ENCODE assay signal across 8 cellular contexts in the genomic region with DNA sequence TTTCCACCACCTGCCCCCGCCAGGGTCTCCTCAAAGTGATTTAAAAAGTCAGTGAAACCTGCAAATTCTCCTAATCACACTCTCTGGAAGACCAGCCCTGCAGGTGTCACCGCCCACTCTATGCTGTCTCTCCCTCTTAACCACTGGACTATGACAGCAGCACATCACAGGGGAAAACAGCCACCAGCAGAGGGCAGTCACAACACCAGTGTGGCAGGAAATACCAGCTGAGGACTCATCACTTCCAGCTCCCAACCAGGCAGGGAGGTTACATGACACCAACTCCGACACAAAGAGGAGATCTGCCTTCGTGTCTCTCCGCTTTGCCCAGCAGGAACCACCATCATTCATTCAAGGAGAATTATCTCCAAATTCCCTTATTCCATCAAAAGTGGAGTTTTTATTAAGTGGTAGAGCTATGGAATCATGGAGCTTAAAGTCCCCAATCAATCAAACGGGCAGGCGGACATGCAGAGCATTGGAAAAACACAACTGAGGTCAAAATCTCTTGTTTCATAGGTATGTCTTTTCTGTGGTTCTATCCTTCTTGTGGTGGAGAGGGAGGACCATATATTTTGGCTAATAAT.
DNase-seq lines count a peak whose midpoint lies in the region; ATAC-seq and TF ChIP-seq lines count a peak whose summit lies in the region.

No MANE protein-coding gene starts in this region.

- H2AFZ ChIP-seq in parathyroid adenoma, result no peak overlapping the region

- 79 to 100% methylated on average over 2 to 7 of the region's 7 CpGs for WGBS in transverse colon (ENCODE audit: low coverage in 1 of 2), 2 donors

- H3K36me3 ChIP-seq in parathyroid adenoma (ENCODE audit: control insufficient read depth, insufficient read depth, low read length) (no peaks in the 10 kb centered on the region), transverse colon (no peaks in the 10 kb centered on the region)

- TF ChIP-seq EP300 in transverse colon (IDR thresholded peaks at IDR 0.05; ENCODE audit: low read depth), result no peak

- DNase-seq in CMK (ENCODE audit: low read depth) (peak; percentile 35), KG1 (lab: John Stamatoyannopoulos, UW) (peak; percentile 15), RPMI8226 (peak; percentile 52), glomerular endothelial cell (ENCODE audit: extremely low read depth, low read depth, low spot score) (peak; percentile 76), transverse colon (peak; percentile 79)
- peak; percentile 37 for DNase-seq in activated effector memory CD4-positive, alpha-beta T cell treated with Interleukin-2 at 50 U/mL for 16 hours

- intact Hi-C loops in transverse colon (cut with DNase I; ENCODE audit: low total_unique reads), result no loop called here

- H3K4me3 ChIP-seq in parathyroid adenoma (ENCODE audit: low read depth, low read length), result no peak overlapping the region
- no peak overlapping the region for H3K4me3 ChIP-seq in transverse colon

- TF ChIP-seq POLR2A in transverse colon (IDR thresholded peaks at IDR 0.05), result no peak

- H3K27me3 ChIP-seq in parathyroid adenoma (ENCODE audit: control insufficient read depth, insufficient read depth, low read length) (no peaks in the 10 kb centered on the region), transverse colon (no peaks in the 10 kb centered on the region)

- H3K4me1 ChIP-seq in parathyroid adenoma (no peaks in the 10 kb centered on the region), transverse colon (no peaks in the 10 kb centered on the region)

- peak; percentile 68 for ATAC-seq in GM21529 (IDR thresholded peaks at IDR 0.05; ENCODE audit: unreplicated experiment)

- in situ Hi-C loops in transverse colon (cut with MboI; ENCODE audit: low pct_ligation_motif_present in 1 of 4, low pct_unique_long_range_greater_than_20kb in 1 of 4, low sequenced_read_pairs in 3 of 4), result no loop called here

- peak; percentile 51 for TF ChIP-seq CTCF in parathyroid adenoma (IDR thresholded peaks at IDR 0.05)
- TF ChIP-seq CTCF in transverse colon (IDR thresholded peaks at IDR 0.05), result peak; percentile 39 to 61 (median 61)

- H3K27ac ChIP-seq in parathyroid adenoma, result no peak overlapping the region
- H3K27ac ChIP-seq in transverse colon, result no peak overlapping the region

- no peak overlapping the region for H3K9ac ChIP-seq in parathyroid adenoma

- H3K79me2 ChIP-seq in parathyroid adenoma, result no peaks in the 10 kb centered on the region

- H3K9me3 ChIP-seq in parathyroid adenoma (ENCODE audit: control insufficient read depth, low read length), result no peaks in the 10 kb centered on the region
- H3K9me3 ChIP-seq in transverse colon, result no peaks in the 10 kb centered on the region

- H3K4me2 ChIP-seq in parathyroid adenoma (ENCODE audit: low read length), result no peak overlapping the region

Comparison
In these comparisons a context has a peak if more than half of its experiments do, and no peak if none do; other contexts are left out.
1. DNase-seq: peak in every context shown above with its lines; median percentile 79 in transverse colon; 76 in glomerular endothelial cell; 52 in RPMI8226; 37 in activated effector memory CD4-positive, alpha-beta T cell treated with Interleukin-2 at 50 U/mL for 16 hours; 35 in CMK; 15 in KG1.